Comparison of ENCODE assay signal across 16 cellular contexts in the genomic region with DNA sequence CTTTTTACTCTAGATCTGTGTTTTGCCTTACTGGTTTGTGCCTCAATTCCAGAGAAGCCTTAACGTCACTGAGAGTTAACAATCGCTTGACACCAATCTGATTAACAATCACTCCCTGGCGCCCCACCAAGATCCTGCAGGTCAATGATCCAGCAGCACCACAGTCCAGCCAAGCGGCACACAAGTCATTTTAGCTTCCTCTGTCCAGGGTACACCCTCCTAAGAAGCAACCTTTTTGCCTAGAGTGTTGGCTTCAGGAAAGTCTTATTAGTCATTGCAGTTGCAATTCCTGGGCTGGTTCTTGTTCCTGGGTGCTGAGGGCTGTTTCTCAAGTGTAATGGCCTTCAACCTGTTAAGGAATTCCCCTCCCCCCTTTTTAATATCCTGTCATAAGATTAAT.
"Had no signal": no experiment of that assay in that cellular context is flagged by ENCODE, and none has a peak within 500 bp of the region (broad histone marks: within the 10 kb centered on the region; RNA-seq: fewer than 3 reads in every experiment).

No MANE protein-coding gene starts in this region.

- H3K9me3 Mint-ChIP-seq: activated naive CD4-positive, alpha-beta T cell treated with anti-CD3 and anti-CD28 coated beads, Interleukin-2, amount 10 ng/mL, durations not matched to agents 7 days and 5 days had no signal

- H3K4me3 ChIP-seq: dorsolateral prefrontal cortex, esophagus muscularis mucosa, hepatocyte, mucosa of descending colon, spleen, upper lobe of left lung had no signal

- H3K27me3 Mint-ChIP-seq: activated CD4-positive, alpha-beta memory T cell treated with anti-CD3 and anti-CD28 coated beads for 36 hours; activated naive CD4-positive, alpha-beta T cell treated with anti-CD3 and anti-CD28 coated beads, Interleukin-2, amount 10 ng/mL, durations not matched to agents 7 days and 5 days; activated T-cell treated with anti-CD3 and anti-CD28 coated beads, Interleukin-2, amount 50 U/mL, for 24 hours; progenitor cell of endocrine pancreas; stimulated activated naive CD8-positive, alpha-beta T cell treated with anti-CD3 and anti-CD28 coated beads, Interleukin-15, Interleukin-2, amounts not matched to agents 100 ng/mL and 50 ng/mL, for 24 hours had no signal

- H3K4me2 ChIP-seq: hepatocyte had no signal

- H2AFZ ChIP-seq: hepatocyte had no signal

- H3K4me1 Mint-ChIP-seq: activated naive CD4-positive, alpha-beta T cell treated with anti-CD3 and anti-CD28 coated beads, Interleukin-2, amount 10 ng/mL, durations not matched to agents 7 days and 5 days; naive thymus-derived CD8-positive, alpha-beta T cell had no signal

- H3K36me3 Mint-ChIP-seq: activated CD4-positive, alpha-beta memory T cell treated with anti-CD3 and anti-CD28 coated beads for 36 hours; activated naive CD4-positive, alpha-beta T cell treated with anti-CD3 and anti-CD28 coated beads, Interleukin-2, amount 10 ng/mL, durations not matched to agents 7 days and 5 days had no signal

- DNase-seq: activated CD4-positive, alpha-beta memory T cell treated with anti-CD3 and anti-CD28 coated beads for 36 hours; activated CD4-positive, CD25-positive, alpha-beta regulatory T cell treated with anti-CD3 and anti-CD28 coated beads, Interleukin-2, amount 50 U/mL, for 72 hours; activated naive CD4-positive, alpha-beta T cell treated with anti-CD3 and anti-CD28 coated beads, Interleukin-2, amount 10 ng/mL, durations not matched to agents 7 days and 5 days; activated T-cell treated with anti-CD3 and anti-CD28 coated beads, Interleukin-2, amount 50 U/mL, for 24 hours; dorsolateral prefrontal cortex; endodermal cell; left cardiac atrium; mucosa of descending colon; naive thymus-derived CD8-positive, alpha-beta T cell; spleen; upper lobe of left lung had no signal

- H3K27ac Mint-ChIP-seq: activated CD4-positive, alpha-beta memory T cell treated with anti-CD3 and anti-CD28 coated beads for 36 hours; activated naive CD4-positive, alpha-beta T cell treated with anti-CD3 and anti-CD28 coated beads, Interleukin-2, amount 10 ng/mL, durations not matched to agents 7 days and 5 days; activated T-cell treated with anti-CD3 and anti-CD28 coated beads, Interleukin-2, amount 50 U/mL, for 24 hours; endodermal cell; naive thymus-derived CD8-positive, alpha-beta T cell; progenitor cell of endocrine pancreas; stimulated activated naive CD8-positive, alpha-beta T cell treated with anti-CD3 and anti-CD28 coated beads, Interleukin-15, Interleukin-2, amounts not matched to agents 100 ng/mL and 50 ng/mL, for 24 hours had no signal

- H3K9me3 ChIP-seq: esophagus muscularis mucosa, mucosa of descending colon had no signal

- H3K36me3 ChIP-seq: esophagus muscularis mucosa, spleen, upper lobe of left lung had no signal

- H3K27ac ChIP-seq: dorsolateral prefrontal cortex, esophagus muscularis mucosa, hepatocyte, spleen, upper lobe of left lung had no signal

- ATAC-seq: left cardiac atrium; mucosa of descending colon; naive thymus-derived CD8-positive, alpha-beta T cell; sciatic nerve had no signal

- H3K79me2 ChIP-seq: hepatocyte had no signal

- H3K4me3 Mint-ChIP-seq: activated CD4-positive, alpha-beta memory T cell treated with anti-CD3 and anti-CD28 coated beads for 36 hours; activated naive CD4-positive, alpha-beta T cell treated with anti-CD3 and anti-CD28 coated beads, Interleukin-2, amount 10 ng/mL, durations not matched to agents 7 days and 5 days; activated T-cell treated with anti-CD3 and anti-CD28 coated beads, Interleukin-2, amount 50 U/mL, for 24 hours; endodermal cell; naive thymus-derived CD8-positive, alpha-beta T cell; stimulated activated naive CD8-positive, alpha-beta T cell treated with anti-CD3 and anti-CD28 coated beads, Interleukin-15, Interleukin-2, amounts not matched to agents 100 ng/mL and 50 ng/mL, for 24 hours had no signal

- H3K27me3 ChIP-seq: dorsolateral prefrontal cortex, esophagus muscularis mucosa, hepatocyte, spleen, upper lobe of left lung had no signal

- H3K4me1 ChIP-seq: esophagus muscularis mucosa, spleen, upper lobe of left lung had no signal
